In the genomic region with DNA sequence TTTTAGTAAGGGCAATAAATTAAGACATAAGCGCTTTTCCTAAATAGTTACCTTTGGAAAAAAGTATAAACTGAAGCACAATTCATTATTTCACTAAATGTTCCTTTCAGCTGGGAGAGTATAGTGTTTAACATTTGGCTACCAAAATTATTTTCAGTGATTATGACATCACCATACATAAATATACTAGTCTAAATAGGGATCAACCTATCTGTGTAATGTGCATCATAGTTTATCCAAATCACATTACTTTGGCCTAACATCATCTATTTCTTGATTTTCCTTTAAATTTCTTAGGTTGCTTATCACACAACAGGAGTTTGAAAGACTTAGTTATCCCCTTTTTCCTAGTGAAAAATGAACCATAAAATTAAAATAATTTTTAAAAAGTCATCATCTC, we compare ENCODE assay signal across 32 cellular contexts.
"Had no signal": no experiment of that assay in that cellular context is flagged by ENCODE, and none has a peak within 500 bp of the region (broad histone marks: within the 10 kb centered on the region; RNA-seq: fewer than 3 reads in every experiment).

No MANE protein-coding gene starts in this region.

- H3K9ac ChIP-seq: neural progenitor cell, parathyroid adenoma had no signal

- H3K4me2 ChIP-seq: neural progenitor cell, smooth muscle cell had no signal

- H3K4me3 ChIP-seq: neural progenitor cell, ovary, psoas muscle, skin epidermis, smooth muscle cell, spleen, suprapubic skin, testis, tibial artery, upper lobe of left lung, vagina had no signal

- H3K4me1 ChIP-seq: neural progenitor cell, parathyroid adenoma, psoas muscle, spleen, suprapubic skin, testis, tibial artery, upper lobe of left lung, vagina had no signal

- H3K27ac Mint-ChIP-seq: naive thymus-derived CD4-positive, alpha-beta T cell; natural killer cell; nephron; neural progenitor cell; progenitor cell of endocrine pancreas; stimulated activated memory B cell treated with anti-CD40 and anti-IgM and Interleukin-4, amounts not matched to agents 10 μg/mL and 1 μg/mL and 100 μg/mL, for 72 hours; stimulated activated naive CD8-positive, alpha-beta T cell treated with anti-CD3 and anti-CD28 coated beads, Interleukin-15, amount 100 ng/mL, for 72 hours had no signal

- H3K9me3 Mint-ChIP-seq: nephron; neural progenitor cell; stimulated activated memory B cell treated with anti-CD40 and anti-IgM and Interleukin-4, amounts not matched to agents 10 μg/mL and 1 μg/mL and 100 μg/mL, for 72 hours; stimulated activated naive CD8-positive, alpha-beta T cell treated with anti-CD3 and anti-CD28 coated beads, Interleukin-15, amount 100 ng/mL, for 72 hours had no signal

- H3K27me3 ChIP-seq: neural progenitor cell, ovary, spleen, suprapubic skin, testis, tibial artery, upper lobe of left lung, vagina had no signal

- H3K27me3 Mint-ChIP-seq: naive thymus-derived CD4-positive, alpha-beta T cell; progenitor cell of endocrine pancreas; stimulated activated memory B cell treated with anti-CD40 and anti-IgM and Interleukin-4, amounts not matched to agents 10 μg/mL and 1 μg/mL and 100 μg/mL, for 72 hours; stimulated activated naive CD8-positive, alpha-beta T cell treated with anti-CD3 and anti-CD28 coated beads, Interleukin-15, amount 100 ng/mL, for 72 hours had no signal

- FAIRE-seq: urothelium cell line had no signal

- H3K36me3 Mint-ChIP-seq: naive thymus-derived CD4-positive, alpha-beta T cell; natural killer cell; neural progenitor cell; stimulated activated memory B cell treated with anti-CD40 and anti-IgM and Interleukin-4, amounts not matched to agents 10 μg/mL and 1 μg/mL and 100 μg/mL, for 72 hours had no signal

- H3K27ac ChIP-seq: neural progenitor cell, ovary, parathyroid adenoma, psoas muscle, skin epidermis, spleen, suprapubic skin, testis, tibial artery, upper lobe of left lung, vagina had no signal

- H3K4me1 Mint-ChIP-seq: naive thymus-derived CD4-positive, alpha-beta T cell; natural killer cell; neural progenitor cell; stimulated activated memory B cell treated with anti-CD40 and anti-IgM and Interleukin-4, amounts not matched to agents 10 μg/mL and 1 μg/mL and 100 μg/mL, for 72 hours; stimulated activated naive CD8-positive, alpha-beta T cell treated with anti-CD3 and anti-CD28 coated beads, Interleukin-15, amount 100 ng/mL, for 72 hours had no signal

- H3K36me3 ChIP-seq: neural progenitor cell, ovary, spleen, suprapubic skin, tibial artery, upper lobe of left lung, vagina had no signal

- ATAC-seq: naive thymus-derived CD4-positive, alpha-beta T cell; natural killer cell; psoas muscle; right cardiac atrium; sciatic nerve; stimulated activated memory B cell treated with anti-CD40 and anti-IgM and Interleukin-4, amounts not matched to agents 10 μg/mL and 1 μg/mL and 100 μg/mL, for 72 hours; stimulated activated naive CD8-positive, alpha-beta T cell treated with anti-CD3 and anti-CD28 coated beads, Interleukin-15, amount 100 ng/mL, for 72 hours; stimulated activated naive CD8-positive, alpha-beta T cell treated with anti-CD3 and anti-CD28 coated beads, Interleukin-15, Interleukin-2, amounts not matched to agents 100 U/mL and 50 U/mL, for 24 hours had no signal

- DNase-seq: naive thymus-derived CD4-positive, alpha-beta T cell; natural killer cell; occipital lobe; ovary; posterior cingulate gyrus; psoas muscle; right cardiac atrium; spleen; stimulated activated CD4-positive, alpha-beta T cell treated with anti-CD3 and anti-CD28 coated beads, Interleukin-12 subunit alpha, Interleukin-12 subunit beta, amount 100 ng/mL, for 4 hours; stimulated activated CD4-positive, alpha-beta T cell treated with anti-CD3 and anti-CD28 coated beads, Interleukin-1b, Interleukin-23, amount 100 ng/mL, for 48 hours; stimulated activated CD4-positive, alpha-beta T cell treated with anti-CD3 and anti-CD28 coated beads, Interleukin-4, amount 100 ng/mL, for 1 hour; stimulated activated CD4-positive, alpha-beta T cell treated with anti-CD3 and anti-CD28 coated beads, Interleukin-4, amount 100 ng/mL, for 4 hours; stimulated activated CD8-positive, alpha-beta memory T cell treated with anti-CD3 and anti-CD28 coated beads, Interleukin-4, amount 100 ng/mL, for 48 hours; stimulated activated naive CD4-positive, alpha-beta T cell; stimulated activated naive CD8-positive, alpha-beta T cell treated with anti-CD3 and anti-CD28 coated beads, Interleukin-15, amount 100 ng/mL, for 72 hours; stimulated activated naive CD8-positive, alpha-beta T cell treated with anti-CD3 and anti-CD28 coated beads, Interleukin-15, Interleukin-2, amounts not matched to agents 100 U/mL and 50 U/mL, for 24 hours; substantia nigra; testis; tibial artery; trophoblast cell; upper lobe of left lung had no signal

- H3K4me3 Mint-ChIP-seq: naive thymus-derived CD4-positive, alpha-beta T cell; natural killer cell; nephron; neural progenitor cell; stimulated activated memory B cell treated with anti-CD40 and anti-IgM and Interleukin-4, amounts not matched to agents 10 μg/mL and 1 μg/mL and 100 μg/mL, for 72 hours; stimulated activated naive CD8-positive, alpha-beta T cell treated with anti-CD3 and anti-CD28 coated beads, Interleukin-15, amount 100 ng/mL, for 72 hours had no signal

- H3K9me3 ChIP-seq: ovary, psoas muscle, spleen, suprapubic skin, testis, tibial artery, upper lobe of left lung, vagina had no signal

- H2AFZ ChIP-seq: neural progenitor cell, parathyroid adenoma had no signal

- H3K79me2 ChIP-seq: parathyroid adenoma had no signal
